1 cellular context compared by ENCODE assay signal in genomic region chr1:207308451-207309190, GRCh38.
TF ChIP-seq lines count a peak whose summit lies in the region.

No MANE protein-coding gene starts in this region.

TF ChIP-seq in A549, 52 proteins besides CTCF, POLR2A, EP300 and RAD21 (continued from another document):
- TF ChIP-seq CBX2 (IDR thresholded peaks at IDR 0.05; ENCODE audit: borderline replicate concordance, low read depth): no peak
- no peak for TF ChIP-seq PBX3 (IDR thresholded peaks at IDR 0.05)
